13 cellular contexts compared by ENCODE assay signal in genomic region chr1:155069551-155070391, GRCh38. TPM values are rescaled to one million over a fixed set of nuclear protein-coding genes. Genes with fewer than 3 reads are reported as not detected.
DNase-seq lines count a peak whose midpoint lies in the region; ATAC-seq, FAIRE-seq and TF ChIP-seq lines count a peak whose summit lies in the region.
"Had no signal": no experiment of that assay in that cellular context is flagged by ENCODE, and none has a peak within 500 bp of the region (broad histone marks: within the 10 kb centered on the region; RNA-seq: fewer than 3 reads in every experiment).

No MANE protein-coding gene starts in this region.

- H3K9me3 ChIP-seq in neural cell (ENCODE audit: low read length): no peaks in the 10 kb centered on the region
- H3K9me3 ChIP-seq: HAP-1 had no signal

- no peak for TF ChIP-seq EP300 in neural cell (conservative IDR thresholded peaks at IDR 0.05; ENCODE audit: poor library complexity, severe bottlenecking)

- peaks cover 22% of the 10 kb centered on the region for H3F3A ChIP-seq in GM23338 (replicated peaks; ENCODE audit: low read depth)
- H3F3A ChIP-seq in neural cell (ENCODE audit: insufficient read depth, low read length, poor library complexity, severe bottlenecking): no peaks in the 10 kb centered on the region

- ATAC-seq in GM23338 (peak; percentile 10), WTC11 (peak; percentile 10), HG03280 (IDR thresholded peaks at IDR 0.05; ENCODE audit: unreplicated experiment) (no peak)

- TF ChIP-seq CTCF in GM23338 (conservative IDR thresholded peaks at IDR 0.05; ENCODE audit: low read depth in 2 of 2): no peak
- no peak for TF ChIP-seq CTCF in WTC11 (IDR thresholded peaks at IDR 0.05)
- TF ChIP-seq CTCF in neural cell (IDR thresholded peaks at IDR 0.05; ENCODE audit: poor library complexity, severe bottlenecking): no peak

- H3K36me3 ChIP-seq in GM23338 (ENCODE audit: insufficient read depth): no peaks in the 10 kb centered on the region
- no peaks in the 10 kb centered on the region for H3K36me3 ChIP-seq in neural cell (ENCODE audit: insufficient read depth, low read length)
- H3K36me3 ChIP-seq: HAP-1 had no signal

- H3K9me2 ChIP-seq in GM23338 (ENCODE audit: insufficient read depth): no peaks in the 10 kb centered on the region
- no peaks in the 10 kb centered on the region for H3K9me2 ChIP-seq in neural cell (ENCODE audit: insufficient read depth, low read length)

- peak overlapping the region; percentile 64 for H3K9ac ChIP-seq in neural cell (ENCODE audit: low read length)

- H3K9me3 Mint-ChIP-seq in GM23338: no peaks in the 10 kb centered on the region
- no peaks in the 10 kb centered on the region for H3K9me3 Mint-ChIP-seq in WTC11
- H3K9me3 Mint-ChIP-seq: activated naive CD8-positive, alpha-beta T cell treated with anti-CD3 and anti-CD28 coated beads, Interleukin-2, amount 10 ng/mL, durations not matched to agents 7 days and 5 days had no signal

- peaks cover 26% of the 10 kb centered on the region for H3K36me3 Mint-ChIP-seq in GM23338 (ENCODE audit: low read depth)
- H3K36me3 Mint-ChIP-seq in WTC11: peaks cover 24% of the 10 kb centered on the region

- H3K79me2 ChIP-seq in GM23338 (replicated peaks; ENCODE audit: insufficient read depth): peaks cover 7% of the 10 kb centered on the region
- H3K79me2 ChIP-seq in neural cell (replicated peaks; ENCODE audit: insufficient read depth, low read length): peaks cover 3% of the 10 kb centered on the region

- H3K27me3 Mint-ChIP-seq in GM23338 (ENCODE audit: insufficient read depth, low read depth, poor library complexity) (peaks cover 23% of the 10 kb centered on the region), WTC11 (ENCODE audit: low read depth) (peaks cover 24% of the 10 kb centered on the region)
- H3K27me3 Mint-ChIP-seq: activated CD4-positive, alpha-beta T cell treated with anti-CD3 and anti-CD28 coated beads for 36 hours had no signal

- CTCF ChIA-PET in WTC11 (lab: Charles Lee): interaction anchor here (0.6 to 4.8 kb wide), 19 partner anchors 8 to 114 kb away, joined by 3 to 62 read pairs (median 9); partner anchors contain the start of genes ADAM15, KRTCAP2 and PBXIP1

- POLR2A ChIA-PET in WTC11 (lab: Charles Lee): interaction anchor here (0.6 to 2.1 kb wide), 5 partner anchors 11 to 454 kb away, joined by 3 to 10 read pairs (median 5); no protein-coding TSS in a partner anchor

- no peak for TF ChIP-seq POLR2A in H54 (IDR thresholded peaks at IDR 0.05; ENCODE audit: low read depth, low read length)

- H3K4me3 ChIP-seq in GM23338 (peak overlapping the region; percentile 66), neural cell (ENCODE audit: low read length) (peak overlapping the region; percentile 63)

- TF ChIP-seq RAD21 in neural cell (conservative IDR thresholded peaks at IDR 0.05): no peak

- peaks cover 26% of the 10 kb centered on the region for H3K27me3 ChIP-seq in GM23338 (ENCODE audit: insufficient read depth)
- H3K27me3 ChIP-seq in neural cell (ENCODE audit: insufficient read depth, low read depth, low read length): no peaks in the 10 kb centered on the region

- no peak overlapping the region for H2AFZ ChIP-seq in GM23338
- peak overlapping the region; percentile 14 for H2AFZ ChIP-seq in neural cell (ENCODE audit: low read depth, low read length)

- peaks cover 17% of the 10 kb centered on the region for H4K20me1 ChIP-seq in GM23338 (replicated peaks; ENCODE audit: insufficient read depth)
- no peaks in the 10 kb centered on the region for H4K20me1 ChIP-seq in neural cell (ENCODE audit: insufficient read depth)

- H3K27ac ChIP-seq in GM23338 (ENCODE audit: low read depth) (no peak overlapping the region), neural cell (ENCODE audit: low read length) (peak overlapping the region; percentile 72)

- H3K4me3 Mint-ChIP-seq in GM23338 (peak overlapping the region; percentile 71), WTC11 (peak overlapping the region; percentile 75)

- peaks cover 25% of the 10 kb centered on the region for H3K4me1 ChIP-seq in GM23338 (ENCODE audit: insufficient read depth)

- peaks cover 45% of the 10 kb centered on the region for H3K4me1 Mint-ChIP-seq in GM23338
- H3K4me1 Mint-ChIP-seq in WTC11: peaks cover 42% of the 10 kb centered on the region

- DNase-seq in GM23338 (ENCODE audit: low spot score): peak; percentile 76
- peak; percentile 64 for DNase-seq in NCI-H1694 treated with DMSO at 0.1 percent for 48 hours (lab: John Stamatoyannopoulos, UW)
- DNase-seq in WTC11 (ENCODE audit: low spot score): no peak
- DNase-seq in H54 (ENCODE audit: insufficient read length, low spot score): no peak
- no peak for DNase-seq in EL
- DNase-seq: activated CD4-positive, alpha-beta T cell treated with anti-CD3 and anti-CD28 coated beads for 36 hours; activated naive CD8-positive, alpha-beta T cell treated with anti-CD3 and anti-CD28 coated beads, Interleukin-2, amount 10 ng/mL, durations not matched to agents 7 days and 5 days; stimulated activated CD8-positive, alpha-beta memory T cell treated with anti-CD3 and anti-CD28 coated beads, Interleukin-4, amount 100 ng/mL, for 48 hours had no signal

- peak overlapping the region; percentile 100 for H3K4me2 ChIP-seq in GM23338
- no peak overlapping the region for H3K4me2 ChIP-seq in neural cell (ENCODE audit: low read length)

- no peak overlapping the region for H3K27ac Mint-ChIP-seq in GM23338
- no peak overlapping the region for H3K27ac Mint-ChIP-seq in WTC11
- H3K27ac Mint-ChIP-seq: activated CD4-positive, alpha-beta T cell treated with anti-CD3 and anti-CD28 coated beads for 36 hours; activated naive CD8-positive, alpha-beta T cell treated with anti-CD3 and anti-CD28 coated beads, Interleukin-2, amount 10 ng/mL, durations not matched to agents 7 days and 5 days had no signal

- FAIRE-seq in H54 (lab: Jason Lieb, UNC): no peak

TF ChIP-seq in GM23338, 12 proteins besides CTCF, POLR2A, EP300 and RAD21 (continues in another document):
- TF ChIP-seq NANOG (IDR thresholded peaks at IDR 0.05; ENCODE audit: borderline replicate concordance) (no peak), ETS1 (IDR thresholded peaks at IDR 0.05) (no peak)

TF ChIP-seq in WTC11, 78 proteins besides CTCF, POLR2A, EP300 and RAD21:
- TF ChIP-seq ZNF232 (CRISPR knock-in tag; IDR thresholded peaks at IDR 0.05) (no peak), TP53 (CRISPR knock-in tag; IDR thresholded peaks at IDR 0.05) (no peak), ZNF219 (CRISPR knock-in tag; IDR thresholded peaks at IDR 0.05; ENCODE audit: borderline replicate concordance) (no peak), JAZF1 (CRISPR knock-in tag; IDR thresholded peaks at IDR 0.05) (no peak)
- TF ChIP-seq, protein P1, sequence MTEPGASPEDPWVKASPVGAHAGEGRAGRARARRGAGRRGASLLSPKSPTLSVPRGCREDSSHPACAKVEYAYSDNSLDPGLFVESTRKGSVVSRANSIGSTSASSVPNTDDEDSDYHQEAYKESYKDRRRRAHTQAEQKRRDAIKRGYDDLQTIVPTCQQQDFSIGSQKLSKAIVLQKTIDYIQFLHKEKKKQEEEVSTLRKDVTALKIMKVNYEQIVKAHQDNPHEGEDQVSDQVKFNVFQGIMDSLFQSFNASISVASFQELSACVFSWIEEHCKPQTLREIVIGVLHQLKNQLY (CRISPR knock-in tag; IDR thresholded peaks at IDR 0.05): no peak

TF ChIP-seq in neural cell, 6 proteins besides CTCF, POLR2A, EP300 and RAD21 (continues in another document):
- no peak for TF ChIP-seq EZH2 (IDR thresholded peaks at IDR 0.05; ENCODE audit: borderline replicate concordance, insufficient read depth, low read length, poor library complexity, severe bottlenecking)

RNA-seq across cellular contexts. Expression of gene EFNA4, which starts 6.2 kb away (rescaled TPM):
- 22.9 and 25.0 TPM in 2 replicates for total RNA-seq in GM23338 (2014; rRNA removed; shearing (Covaris generic))
- polyA plus RNA-seq in GM23338 (2016; fragmentation: Nextera tagmentation; extraction: Ambion mirVana) (11.1 and 16.4 TPM in 2 replicates), neural cell (0.64 and 1.2 TPM in 2 replicates)
- 19.5 to 22.7 TPM (median 22.3 TPM) in 3 replicates for total RNA-seq in WTC11 (2021)
- polyA minus RNA-seq in neural cell: 0.81 TPM in 1 of 2 replicates, not detected in the other

RNA-seq across cellular contexts. Expression of gene EFNA3, which starts 8.9 kb away (rescaled TPM):
- total RNA-seq in GM23338 (2014; rRNA removed; shearing (Covaris generic)): 13.6 and 14.5 TPM in 2 replicates
- polyA plus RNA-seq in GM23338 (2016; fragmentation: Nextera tagmentation; extraction: Ambion mirVana) (10.3 and 13.5 TPM in 2 replicates), neural cell (12.2 and 16.9 TPM in 2 replicates)
- total RNA-seq in WTC11 (2021): 12.5 to 15.4 TPM (median 15.4 TPM) in 3 replicates
- 16.6 and 19.8 TPM in 2 replicates for polyA minus RNA-seq in neural cell

RNA-seq across cellular contexts. Expression of gene ADAM15, which starts 18.7 kb away (rescaled TPM):
- 25.9 and 31.1 TPM in 2 replicates for total RNA-seq in GM23338 (2014; rRNA removed; shearing (Covaris generic))
- polyA plus RNA-seq in GM23338 (2016; fragmentation: Nextera tagmentation; extraction: Ambion mirVana) (24.2 and 25.9 TPM in 2 replicates), neural cell (24.8 and 27.6 TPM in 2 replicates)
- total RNA-seq in WTC11 (2021): 32.1 to 38.4 TPM (median 33.2 TPM) in 3 replicates
- 9.7 and 17.3 TPM in 2 replicates for polyA minus RNA-seq in neural cell

RNA-seq across cellular contexts. Expression of gene DCST1, which starts 36.1 kb away (rescaled TPM):
- total RNA-seq in GM23338 (2014; rRNA removed; shearing (Covaris generic)): not detected in 2 replicates
- polyA plus RNA-seq in GM23338 (2016; fragmentation: Nextera tagmentation; extraction: Ambion mirVana) (not detected in 2 replicates), neural cell (not detected in 2 replicates)
- 0.15 TPM in 1 of 3 replicates, not detected in the others for total RNA-seq in WTC11 (2021)
- not detected in 2 replicates for polyA minus RNA-seq in neural cell
- total RNA-seq: activated CD4-positive, alpha-beta T cell treated with anti-CD3 and anti-CD28 coated beads for 36 hours; activated naive CD8-positive, alpha-beta T cell treated with anti-CD3 and anti-CD28 coated beads, Interleukin-2, amount 10 ng/mL, durations not matched to agents 7 days and 5 days; G401; skeletal muscle tissue had no signal

RNA-seq across cellular contexts. Expression of gene DCST2, which starts 36.2 kb away (rescaled TPM):
- not detected in 2 replicates for total RNA-seq in GM23338 (2014; rRNA removed; shearing (Covaris generic))
- polyA plus RNA-seq in GM23338 (2016; fragmentation: Nextera tagmentation; extraction: Ambion mirVana): 0.28 and 0.78 TPM in 2 replicates
- total RNA-seq in WTC11 (2021): 0.83 to 1.8 TPM (median 1.6 TPM) in 3 replicates
- polyA plus RNA-seq in neural cell: 0.76 and 1.8 TPM in 2 replicates
- polyA minus RNA-seq in neural cell: 0.23 and 0.49 TPM in 2 replicates
- total RNA-seq: skeletal muscle tissue had no signal

Comparison
In these comparisons a context has a peak if more than half of its experiments do, and no peak if none do; other contexts are left out.
1. DNase-seq: peak in GM23338 (single experiment) and NCI-H1694 treated with DMSO at 0.1 percent for 48 hours (single experiment); none in WTC11 (single experiment), H54 (single experiment) and EL (single experiment).